ENCODE assay signal across 1 cellular context in the genomic region with DNA sequence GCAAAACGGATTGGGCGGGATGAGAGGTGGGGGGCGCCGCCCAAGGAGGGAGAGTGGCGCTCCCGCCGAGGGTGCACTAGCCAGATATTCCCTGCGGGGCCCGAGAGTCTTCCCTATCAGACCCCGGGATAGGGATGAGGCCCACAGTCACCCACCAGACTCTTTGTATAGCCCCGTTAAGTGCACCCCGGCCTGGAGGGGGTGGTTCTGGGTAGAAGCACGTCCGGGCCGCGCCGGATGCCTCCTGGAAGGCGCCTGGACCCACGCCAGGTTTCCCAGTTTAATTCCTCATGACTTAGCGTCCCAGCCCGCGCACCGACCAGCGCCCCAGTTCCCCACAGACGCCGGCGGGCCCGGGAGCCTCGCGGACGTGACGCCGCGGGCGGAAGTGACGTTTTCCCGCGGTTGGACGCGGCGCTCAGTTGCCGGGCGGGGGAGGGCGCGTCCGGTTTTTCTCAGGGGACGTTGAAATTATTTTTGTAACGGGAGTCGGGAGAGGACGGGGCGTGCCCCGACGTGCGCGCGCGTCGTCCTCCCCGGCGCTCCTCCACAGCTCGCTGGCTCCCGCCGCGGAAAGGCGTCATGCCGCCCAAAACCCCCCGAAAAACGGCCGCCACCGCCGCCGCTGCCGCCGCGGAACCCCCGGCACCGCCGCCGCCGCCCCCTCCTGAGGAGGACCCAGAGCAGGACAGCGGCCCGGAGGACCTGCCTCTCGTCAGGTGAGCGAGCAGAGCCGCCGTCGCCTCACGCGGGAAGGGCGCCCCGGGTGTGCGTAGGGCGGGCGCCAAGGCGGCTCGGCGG.
A peak's percentile ranks its signal among the peaks of the same experiment; 100 is the strongest.
TF ChIP-seq lines count a peak whose summit lies in the region.

RB1 (plus strand) TSS at position 421 of the 801 bp plus-strand sequence; CDS start at position 583, 162 bp downstream.

TF ChIP-seq in GM12878, 131 proteins besides CTCF, POLR2A, EP300 and RAD21 (continued from another document and continues in another):
- TF ChIP-seq, protein P1, sequence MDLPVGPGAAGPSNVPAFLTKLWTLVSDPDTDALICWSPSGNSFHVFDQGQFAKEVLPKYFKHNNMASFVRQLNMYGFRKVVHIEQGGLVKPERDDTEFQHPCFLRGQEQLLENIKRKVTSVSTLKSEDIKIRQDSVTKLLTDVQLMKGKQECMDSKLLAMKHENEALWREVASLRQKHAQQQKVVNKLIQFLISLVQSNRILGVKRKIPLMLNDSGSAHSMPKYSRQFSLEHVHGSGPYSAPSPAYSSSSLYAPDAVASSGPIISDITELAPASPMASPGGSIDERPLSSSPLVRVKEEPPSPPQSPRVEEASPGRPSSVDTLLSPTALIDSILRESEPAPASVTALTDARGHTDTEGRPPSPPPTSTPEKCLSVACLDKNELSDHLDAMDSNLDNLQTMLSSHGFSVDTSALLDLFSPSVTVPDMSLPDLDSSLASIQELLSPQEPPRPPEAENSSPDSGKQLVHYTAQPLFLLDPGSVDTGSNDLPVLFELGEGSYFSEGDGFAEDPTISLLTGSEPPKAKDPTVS (IDR thresholded peaks at IDR 0.05; ENCODE audit: low read depth, low read length): no peak
- no peak for TF ChIP-seq FOS (IDR thresholded peaks at IDR 0.05; ENCODE audit: borderline replicate concordance, extremely low read depth, insufficient read length)
- no peak for TF ChIP-seq SMC3 (IDR thresholded peaks at IDR 0.05; ENCODE audit: borderline replicate concordance, low read length)
- TF ChIP-seq FOXM1 (IDR thresholded peaks at IDR 0.05; ENCODE audit: low read depth, low read length): no peak
- TF ChIP-seq RB1 (IDR thresholded peaks at IDR 0.05; ENCODE audit: borderline replicate concordance): peak; percentile 86; the same call in 1 of the 2 replicates
- TF ChIP-seq PML (IDR thresholded peaks at IDR 0.05; ENCODE audit: low read length): 0 out of 2 replicates have a peak, but pooled peaks have one; percentile 49
- no peak for TF ChIP-seq WRNIP1 (IDR thresholded peaks at IDR 0.05; ENCODE audit: borderline replicate concordance, low read depth, low read length)
- peak; percentile 53; the same call in 1 of the 2 replicates for TF ChIP-seq ZNF24 (IDR thresholded peaks at IDR 0.05)
- no peak for TF ChIP-seq SUPT20H (IDR thresholded peaks at IDR 0.05; ENCODE audit: borderline replicate concordance, control insufficient read depth, low read depth, low read length)
- no peak for TF ChIP-seq BMI1 (IDR thresholded peaks at IDR 0.05; ENCODE audit: borderline replicate concordance)
- peak; percentile 18; the same call in 1 of the 2 replicates for TF ChIP-seq RUNX3 (IDR thresholded peaks at IDR 0.05; ENCODE audit: low read length)
- TF ChIP-seq FOXK2 (IDR thresholded peaks at IDR 0.05): no peak
- peak; percentile 55; the same call in 1 of the 2 replicates for TF ChIP-seq SMARCA5 (IDR thresholded peaks at IDR 0.05)
- TF ChIP-seq, protein P2, sequence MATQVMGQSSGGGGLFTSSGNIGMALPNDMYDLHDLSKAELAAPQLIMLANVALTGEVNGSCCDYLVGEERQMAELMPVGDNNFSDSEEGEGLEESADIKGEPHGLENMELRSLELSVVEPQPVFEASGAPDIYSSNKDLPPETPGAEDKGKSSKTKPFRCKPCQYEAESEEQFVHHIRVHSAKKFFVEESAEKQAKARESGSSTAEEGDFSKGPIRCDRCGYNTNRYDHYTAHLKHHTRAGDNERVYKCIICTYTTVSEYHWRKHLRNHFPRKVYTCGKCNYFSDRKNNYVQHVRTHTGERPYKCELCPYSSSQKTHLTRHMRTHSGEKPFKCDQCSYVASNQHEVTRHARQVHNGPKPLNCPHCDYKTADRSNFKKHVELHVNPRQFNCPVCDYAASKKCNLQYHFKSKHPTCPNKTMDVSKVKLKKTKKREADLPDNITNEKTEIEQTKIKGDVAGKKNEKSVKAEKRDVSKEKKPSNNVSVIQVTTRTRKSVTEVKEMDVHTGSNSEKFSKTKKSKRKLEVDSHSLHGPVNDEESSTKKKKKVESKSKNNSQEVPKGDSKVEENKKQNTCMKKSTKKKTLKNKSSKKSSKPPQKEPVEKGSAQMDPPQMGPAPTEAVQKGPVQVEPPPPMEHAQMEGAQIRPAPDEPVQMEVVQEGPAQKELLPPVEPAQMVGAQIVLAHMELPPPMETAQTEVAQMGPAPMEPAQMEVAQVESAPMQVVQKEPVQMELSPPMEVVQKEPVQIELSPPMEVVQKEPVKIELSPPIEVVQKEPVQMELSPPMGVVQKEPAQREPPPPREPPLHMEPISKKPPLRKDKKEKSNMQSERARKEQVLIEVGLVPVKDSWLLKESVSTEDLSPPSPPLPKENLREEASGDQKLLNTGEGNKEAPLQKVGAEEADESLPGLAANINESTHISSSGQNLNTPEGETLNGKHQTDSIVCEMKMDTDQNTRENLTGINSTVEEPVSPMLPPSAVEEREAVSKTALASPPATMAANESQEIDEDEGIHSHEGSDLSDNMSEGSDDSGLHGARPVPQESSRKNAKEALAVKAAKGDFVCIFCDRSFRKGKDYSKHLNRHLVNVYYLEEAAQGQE (IDR thresholded peaks at IDR 0.05; ENCODE audit: low read depth, low read length): no peak
- peak; percentile 73; the same call in 1 of the 2 replicates for TF ChIP-seq ZNF217 (IDR thresholded peaks at IDR 0.05)
- TF ChIP-seq IRF3 (IDR thresholded peaks at IDR 0.05): no peak
- TF ChIP-seq HDAC6 (IDR thresholded peaks at IDR 0.05; ENCODE audit: unreplicated experiment): no peak
- peak; percentile 68; the same call in 1 of the 2 replicates for TF ChIP-seq TBL1XR1 (IDR thresholded peaks at IDR 0.05; ENCODE audit: low read depth, low read length)
- TF ChIP-seq GATAD2B (conservative IDR thresholded peaks at IDR 0.05; ENCODE audit: low read depth): peak; percentile 92
- TF ChIP-seq SPI1 (IDR thresholded peaks at IDR 0.05; ENCODE audit: borderline replicate concordance, insufficient read depth, low read depth, low read length): peak; percentile 54; the same call in 1 of the 2 replicates
- TF ChIP-seq RELA (IDR thresholded peaks at IDR 0.05; ENCODE audit: borderline replicate concordance, partially characterized antibody): peak; percentile 69
- TF ChIP-seq, protein P3, sequence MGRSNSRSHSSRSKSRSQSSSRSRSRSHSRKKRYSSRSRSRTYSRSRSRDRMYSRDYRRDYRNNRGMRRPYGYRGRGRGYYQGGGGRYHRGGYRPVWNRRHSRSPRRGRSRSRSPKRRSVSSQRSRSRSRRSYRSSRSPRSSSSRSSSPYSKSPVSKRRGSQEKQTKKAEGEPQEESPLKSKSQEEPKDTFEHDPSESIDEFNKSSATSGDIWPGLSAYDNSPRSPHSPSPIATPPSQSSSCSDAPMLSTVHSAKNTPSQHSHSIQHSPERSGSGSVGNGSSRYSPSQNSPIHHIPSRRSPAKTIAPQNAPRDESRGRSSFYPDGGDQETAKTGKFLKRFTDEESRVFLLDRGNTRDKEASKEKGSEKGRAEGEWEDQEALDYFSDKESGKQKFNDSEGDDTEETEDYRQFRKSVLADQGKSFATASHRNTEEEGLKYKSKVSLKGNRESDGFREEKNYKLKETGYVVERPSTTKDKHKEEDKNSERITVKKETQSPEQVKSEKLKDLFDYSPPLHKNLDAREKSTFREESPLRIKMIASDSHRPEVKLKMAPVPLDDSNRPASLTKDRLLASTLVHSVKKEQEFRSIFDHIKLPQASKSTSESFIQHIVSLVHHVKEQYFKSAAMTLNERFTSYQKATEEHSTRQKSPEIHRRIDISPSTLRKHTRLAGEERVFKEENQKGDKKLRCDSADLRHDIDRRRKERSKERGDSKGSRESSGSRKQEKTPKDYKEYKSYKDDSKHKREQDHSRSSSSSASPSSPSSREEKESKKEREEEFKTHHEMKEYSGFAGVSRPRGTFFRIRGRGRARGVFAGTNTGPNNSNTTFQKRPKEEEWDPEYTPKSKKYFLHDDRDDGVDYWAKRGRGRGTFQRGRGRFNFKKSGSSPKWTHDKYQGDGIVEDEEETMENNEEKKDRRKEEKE (IDR thresholded peaks at IDR 0.05): no peak
- TF ChIP-seq NRF1 (conservative IDR thresholded peaks at IDR 0.05; ENCODE audit: low read depth, low read length): no peak
- TF ChIP-seq BACH1 (IDR thresholded peaks at IDR 0.05; ENCODE audit: borderline replicate concordance): peak; percentile 69
- no peak for TF ChIP-seq ZBED1 (IDR thresholded peaks at IDR 0.05; ENCODE audit: borderline replicate concordance)
- no peak for TF ChIP-seq ZNF384 (IDR thresholded peaks at IDR 0.05; ENCODE audit: borderline replicate concordance, low read depth, low read length)
- no peak for TF ChIP-seq MYB (IDR thresholded peaks at IDR 0.05; ENCODE audit: borderline replicate concordance, low read depth, low read length)
- TF ChIP-seq ETV6 (conservative IDR thresholded peaks at IDR 0.05 in 1 of 2, IDR thresholded peaks at IDR 0.05 in 1 of 2; ENCODE audit: borderline replicate concordance in 1 of 2, low read depth in 1 of 2): no peak
- TF ChIP-seq KAT2A (conservative IDR thresholded peaks at IDR 0.05; ENCODE audit: control insufficient read depth, low read depth, low read length): no peak
- TF ChIP-seq MEF2A (IDR thresholded peaks at IDR 0.05; ENCODE audit: insufficient read depth, low read depth, low read length): 0 out of 2 replicates have a peak, but pooled peaks have one; percentile 21
- TF ChIP-seq LARP7 (IDR thresholded peaks at IDR 0.05): peak; percentile 85
- TF ChIP-seq, protein P4, sequence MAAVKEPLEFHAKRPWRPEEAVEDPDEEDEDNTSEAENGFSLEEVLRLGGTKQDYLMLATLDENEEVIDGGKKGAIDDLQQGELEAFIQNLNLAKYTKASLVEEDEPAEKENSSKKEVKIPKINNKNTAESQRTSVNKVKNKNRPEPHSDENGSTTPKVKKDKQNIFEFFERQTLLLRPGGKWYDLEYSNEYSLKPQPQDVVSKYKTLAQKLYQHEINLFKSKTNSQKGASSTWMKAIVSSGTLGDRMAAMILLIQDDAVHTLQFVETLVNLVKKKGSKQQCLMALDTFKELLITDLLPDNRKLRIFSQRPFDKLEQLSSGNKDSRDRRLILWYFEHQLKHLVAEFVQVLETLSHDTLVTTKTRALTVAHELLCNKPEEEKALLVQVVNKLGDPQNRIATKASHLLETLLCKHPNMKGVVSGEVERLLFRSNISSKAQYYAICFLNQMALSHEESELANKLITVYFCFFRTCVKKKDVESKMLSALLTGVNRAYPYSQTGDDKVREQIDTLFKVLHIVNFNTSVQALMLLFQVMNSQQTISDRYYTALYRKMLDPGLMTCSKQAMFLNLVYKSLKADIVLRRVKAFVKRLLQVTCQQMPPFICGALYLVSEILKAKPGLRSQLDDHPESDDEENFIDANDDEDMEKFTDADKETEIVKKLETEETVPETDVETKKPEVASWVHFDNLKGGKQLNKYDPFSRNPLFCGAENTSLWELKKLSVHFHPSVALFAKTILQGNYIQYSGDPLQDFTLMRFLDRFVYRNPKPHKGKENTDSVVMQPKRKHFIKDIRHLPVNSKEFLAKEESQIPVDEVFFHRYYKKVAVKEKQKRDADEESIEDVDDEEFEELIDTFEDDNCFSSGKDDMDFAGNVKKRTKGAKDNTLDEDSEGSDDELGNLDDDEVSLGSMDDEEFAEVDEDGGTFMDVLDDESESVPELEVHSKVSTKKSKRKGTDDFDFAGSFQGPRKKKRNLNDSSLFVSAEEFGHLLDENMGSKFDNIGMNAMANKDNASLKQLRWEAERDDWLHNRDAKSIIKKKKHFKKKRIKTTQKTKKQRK (IDR thresholded peaks at IDR 0.05; ENCODE audit: low read depth, low read length): no peak
- peak; percentile 80 for TF ChIP-seq NKRF (conservative IDR thresholded peaks at IDR 0.05)
- TF ChIP-seq JUND (IDR thresholded peaks at IDR 0.05; ENCODE audit: low read depth, low read length): peak; percentile 30; the same call in 1 of the 2 replicates
- no peak for TF ChIP-seq SREBF2 (IDR thresholded peaks at IDR 0.05; ENCODE audit: low read length)
- no peak for TF ChIP-seq SMAD5 (IDR thresholded peaks at IDR 0.05; ENCODE audit: low read depth)
- no peak for TF ChIP-seq SUZ12 (IDR thresholded peaks at IDR 0.05; ENCODE audit: unreplicated experiment)
- no peak for TF ChIP-seq MTA3 (IDR thresholded peaks at IDR 0.05; ENCODE audit: borderline replicate concordance, low read length)
- no peak; the same call in 1 of the 2 replicates for TF ChIP-seq BCL11A (IDR thresholded peaks at IDR 0.05; ENCODE audit: low read depth, low read length)
- no peak for TF ChIP-seq RAD51 (IDR thresholded peaks at IDR 0.05)
- no peak; the same call in 1 of the 2 replicates for TF ChIP-seq ZNF207 (IDR thresholded peaks at IDR 0.05; ENCODE audit: borderline replicate concordance)
